ENCODE assay signal across 20 cellular contexts in genomic region chr7:91554893-91555292, GRCh38.
DNase-seq lines count a peak whose midpoint lies in the region; ATAC-seq and TF ChIP-seq lines count a peak whose summit lies in the region.
"Had no signal": no experiment of that assay in that cellular context is flagged by ENCODE, and none has a peak within 500 bp of the region (broad histone marks: within the 10 kb centered on the region; RNA-seq: fewer than 3 reads in every experiment).

No MANE protein-coding gene starts in this region.

- ATAC-seq in WTC11, result peak; percentile 55; the same call in 1 of the 2 replicates
- no peak for ATAC-seq in effector memory CD8-positive, alpha-beta T cell (replicated peaks)

- H3K36me3 ChIP-seq in smooth muscle cell (ENCODE audit: low read depth) (no peaks in the 10 kb centered on the region), colonic mucosa (no peaks in the 10 kb centered on the region)
- H3K36me3 ChIP-seq: Peyer's patch had no signal

- WGBS in smooth muscle cell (ENCODE audit: low lambda C conversion rate), result 37% methylated on average over 7 of the region's 7 CpGs

- intact Hi-C loops in colonic mucosa (cut with DNase I), result no loop called here

- H3K9me3 ChIP-seq in smooth muscle cell (replicated peaks; ENCODE audit: low read depth) (no peaks in the 10 kb centered on the region), colonic mucosa (no peaks in the 10 kb centered on the region)
- H3K9me3 ChIP-seq: Peyer's patch had no signal

- no peaks in the 10 kb centered on the region for H3K27me3 ChIP-seq in smooth muscle cell (ENCODE audit: low read depth)
- H3K27me3 ChIP-seq in colonic mucosa, result no peaks in the 10 kb centered on the region
- H3K27me3 ChIP-seq: Peyer's patch had no signal

- no peaks in the 10 kb centered on the region; the same call in 1 of the 2 replicates for H3K27me3 Mint-ChIP-seq in WTC11 (ENCODE audit: low read depth)
- H3K27me3 Mint-ChIP-seq in effector memory CD8-positive, alpha-beta T cell, result no peaks in the 10 kb centered on the region
- H3K27me3 Mint-ChIP-seq: CD4-positive, alpha-beta T cell had no signal

- H3K4me2 ChIP-seq in smooth muscle cell, result no peak overlapping the region
- H3K4me2 ChIP-seq: KMS-11 had no signal

- no peak overlapping the region for H3K9ac ChIP-seq in smooth muscle cell (ENCODE audit: low read depth)
- no peak overlapping the region for H3K9ac ChIP-seq in colonic mucosa (ENCODE audit: low read depth in 2 of 2, low read length in 2 of 2)
- H3K9ac ChIP-seq: KMS-11 had no signal

- TF ChIP-seq CTCF in WTC11 (IDR thresholded peaks at IDR 0.05), result no peak
- no peak for TF ChIP-seq CTCF in smooth muscle cell (IDR thresholded peaks at IDR 0.05; ENCODE audit: borderline replicate concordance, insufficient read depth, poor library complexity, severe bottlenecking)
- no peak for TF ChIP-seq CTCF in colonic mucosa (IDR thresholded peaks at IDR 0.05)

- H4K20me1 ChIP-seq in smooth muscle cell (ENCODE audit: low read depth), result no peaks in the 10 kb centered on the region

- CTCF ChIA-PET in WTC11 (lab: Charles Lee), result no interaction called here

- no peak overlapping the region for H3K4me3 Mint-ChIP-seq in WTC11
- no peak overlapping the region for H3K4me3 Mint-ChIP-seq in effector memory CD8-positive, alpha-beta T cell
- H3K4me3 Mint-ChIP-seq: B cell; CD4-positive, alpha-beta T cell had no signal

- H2AFZ ChIP-seq in smooth muscle cell (ENCODE audit: low read depth), result peak overlapping the region; percentile 82

- peaks cover 21% of the 10 kb centered on the region for H3K4me1 Mint-ChIP-seq in WTC11
- H3K4me1 Mint-ChIP-seq in effector memory CD8-positive, alpha-beta T cell (ENCODE audit: low read depth in 2 of 2), result no peaks in the 10 kb centered on the region
- H3K4me1 Mint-ChIP-seq: B cell had no signal

- H3K79me2 ChIP-seq in smooth muscle cell (ENCODE audit: low read depth), result no peaks in the 10 kb centered on the region

- no peaks in the 10 kb centered on the region for H3F3A ChIP-seq in smooth muscle cell (ENCODE audit: low read depth)

- H3K4me1 ChIP-seq in smooth muscle cell (ENCODE audit: low read depth) (peaks cover 10% of the 10 kb centered on the region), colonic mucosa (no peaks in the 10 kb centered on the region)
- H3K4me1 ChIP-seq: Peyer's patch had no signal

- no peaks in the 10 kb centered on the region for H3K9me3 Mint-ChIP-seq in WTC11
- peaks cover 4 to 10% of the 10 kb centered on the region in 2 donors for H3K9me3 Mint-ChIP-seq in effector memory CD8-positive, alpha-beta T cell
- H3K9me3 Mint-ChIP-seq: CD4-positive, alpha-beta T cell had no signal

- H3K27ac ChIP-seq in smooth muscle cell (ENCODE audit: low read depth) (no peak overlapping the region), colonic mucosa (no peak overlapping the region)
- H3K27ac ChIP-seq: KMS-11, Peyer's patch had no signal

- DNase-seq in NCI-H526 treated with DMSO at 0.1 percent for 48 hours (lab: John Stamatoyannopoulos, UW) (peak; percentile 64), WTC11 (ENCODE audit: low spot score) (no peak), islet precursor cell (peak; percentile 72), smooth muscle cell (lab: John Stamatoyannopoulos, UW; ENCODE audit: unreplicated experiment) (no peak), cortex of kidney (lab: John Stamatoyannopoulos, UW) (no peak), colonic mucosa (no peak)
- DNase-seq in effector memory CD8-positive, alpha-beta T cell, result no peak
- DNase-seq: CD4-positive, alpha-beta T cell; DND-41; GF-D8; GOT3; NCI-H1092 treated with DMSO at 0.1 percent for 48 hours; NCI-H187; NCI-H2171; NCI-H446 treated with DMSO at 0.1 percent for 48 hours; NCI-H82; Peyer's patch; Right ventricle myocardium superior had no signal

- no peak overlapping the region for H3K27ac Mint-ChIP-seq in WTC11
- no peak overlapping the region for H3K27ac Mint-ChIP-seq in effector memory CD8-positive, alpha-beta T cell
- H3K27ac Mint-ChIP-seq: B cell; CD4-positive, alpha-beta T cell had no signal

- H3K4me3 ChIP-seq in smooth muscle cell (no peak overlapping the region), colonic mucosa (no peak overlapping the region)
- H3K4me3 ChIP-seq: Peyer's patch had no signal

- no peaks in the 10 kb centered on the region for H3K36me3 Mint-ChIP-seq in WTC11
- no peaks in the 10 kb centered on the region for H3K36me3 Mint-ChIP-seq in effector memory CD8-positive, alpha-beta T cell (ENCODE audit: insufficient read depth)

- POLR2A ChIA-PET in WTC11 (lab: Charles Lee), result no interaction called here

TF ChIP-seq in WTC11, 78 proteins besides CTCF, POLR2A, EP300 and RAD21 (continues in another document):
- TF ChIP-seq ZNF512 (CRISPR knock-in tag; IDR thresholded peaks at IDR 0.05; ENCODE audit: borderline replicate concordance) (no peak), ZNF423 (CRISPR knock-in tag; IDR thresholded peaks at IDR 0.05) (no peak), TEAD1 (CRISPR knock-in tag; IDR thresholded peaks at IDR 0.05) (no peak), ZBTB43 (CRISPR knock-in tag; IDR thresholded peaks at IDR 0.05) (no peak), ZNF263 (CRISPR knock-in tag; IDR thresholded peaks at IDR 0.05; ENCODE audit: low read depth) (no peak), E2F1 (CRISPR knock-in tag; IDR thresholded peaks at IDR 0.05) (no peak), E2F4 (CRISPR knock-in tag; IDR thresholded peaks at IDR 0.05; ENCODE audit: borderline replicate concordance, low read depth) (no peak), IRF1 (CRISPR knock-in tag; IDR thresholded peaks at IDR 0.05) (no peak), SMAD3 (CRISPR knock-in tag; IDR thresholded peaks at IDR 0.05; ENCODE audit: borderline replicate concordance) (no peak), EMX1 (CRISPR knock-in tag; IDR thresholded peaks at IDR 0.05) (no peak), GRHL2 (CRISPR knock-in tag; IDR thresholded peaks at IDR 0.05; ENCODE audit: insufficient replicate concordance, severe bottlenecking) (no peak), HMGA2 (CRISPR knock-in tag; IDR thresholded peaks at IDR 0.05) (no peak), PRRX2 (CRISPR knock-in tag; IDR thresholded peaks at IDR 0.05) (no peak)

Comparison
In these comparisons a context has a peak if more than half of its experiments do, and no peak if none do; other contexts are left out.
1. DNase-seq: peak in NCI-H526 treated with DMSO at 0.1 percent for 48 hours (single experiment) and islet precursor cell (single experiment); none in WTC11 (single experiment), smooth muscle cell (single experiment), cortex of kidney (single experiment), colonic mucosa (single experiment) and effector memory CD8-positive, alpha-beta T cell (0 of 3).